In the genomic region with DNA sequence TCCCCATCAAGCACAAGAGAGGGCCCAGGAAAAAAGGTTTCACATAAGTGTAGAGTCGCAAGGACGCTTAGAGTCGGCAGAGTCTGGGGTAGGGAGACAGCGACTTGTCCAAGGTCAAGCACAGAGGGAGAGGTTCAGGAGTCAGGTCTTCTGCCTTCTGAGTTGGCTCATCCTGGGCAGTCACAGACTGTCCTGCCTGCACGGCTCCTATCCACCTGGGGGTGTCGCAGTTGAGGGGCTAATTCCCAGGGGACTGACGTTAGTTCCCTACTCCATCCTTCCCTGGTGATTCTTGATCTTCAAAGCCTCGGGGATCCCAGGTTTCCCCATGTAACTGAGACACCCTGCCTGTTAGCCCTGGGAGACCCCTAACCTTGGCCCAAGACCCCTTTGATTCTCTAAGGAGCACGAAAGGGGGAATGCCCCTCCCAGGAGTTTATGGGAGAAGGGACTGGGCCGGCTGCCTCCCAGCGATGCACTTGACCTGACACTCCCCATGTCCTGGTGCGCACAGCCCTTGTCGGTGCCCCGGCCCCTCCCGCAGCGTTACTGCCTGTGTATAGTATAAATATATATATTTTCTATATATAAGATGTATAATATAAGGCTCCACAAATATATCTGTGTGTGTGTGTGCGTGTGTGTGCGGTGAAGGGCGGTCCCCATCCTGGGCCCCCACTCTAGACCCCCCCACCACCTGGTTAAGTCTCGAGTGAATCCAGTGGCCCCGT, we compare ENCODE assay signal across 11 cellular contexts. TPM values are rescaled to one million over a fixed set of nuclear protein-coding genes. Genes with fewer than 3 reads are reported as not detected.
DNase-seq lines count a peak whose midpoint lies in the region; ATAC-seq and TF ChIP-seq lines count a peak whose summit lies in the region.
"Had no signal": no experiment of that assay in that cellular context is flagged by ENCODE, and none has a peak within 500 bp of the region (broad histone marks: within the 10 kb centered on the region; RNA-seq: fewer than 3 reads in every experiment).

No MANE protein-coding gene starts in this region.

- no peak overlapping the region for H2AFZ ChIP-seq in mammary epithelial cell (ENCODE audit: low read depth, low read length)

- no peaks in the 10 kb centered on the region for H3K9me3 ChIP-seq in mammary epithelial cell (replicated peaks; ENCODE audit: insufficient read depth, low read length)
- H3K9me3 ChIP-seq: esophagus squamous epithelium had no signal

- no peaks in the 10 kb centered on the region for H4K20me1 ChIP-seq in mammary epithelial cell (ENCODE audit: insufficient read depth, low read length)

- H3K4me1 Mint-ChIP-seq in MCF 10A (ENCODE audit: insufficient read depth, unreplicated experiment), result no peaks in the 10 kb centered on the region
- peaks cover 41% of the 10 kb centered on the region for H3K4me1 Mint-ChIP-seq in stimulated activated memory B cell treated with anti-CD40 and anti-IgM and Interleukin-4, amounts not matched to agents 10 μg/mL and 1 μg/mL and 100 μg/mL, for 72 hours
- H3K4me1 Mint-ChIP-seq in activated CD4-positive, alpha-beta T cell treated with anti-CD3 and anti-CD28 coated beads, Interleukin-2, amount 10 ng/mL, durations not matched to agents 24 days and 14 days, result peaks cover 13% of the 10 kb centered on the region

- no peak overlapping the region for H3K27ac ChIP-seq in mammary epithelial cell (ENCODE audit: insufficient read depth, low read depth, low read length)
- H3K27ac ChIP-seq: esophagus squamous epithelium had no signal

- WGBS in mammary epithelial cell (ENCODE audit: low coverage, missing lambda C conversion rate), result 85% methylated on average over 21 of the region's 21 CpGs

- no TSS peak for BruUV-seq in MCF 10A (replicated peaks; lab: Mats Ljungman, UMichigan)
- BruUV-seq in mammary epithelial cell (replicated peaks; lab: Mats Ljungman, UMichigan), result no TSS peak

- intact Hi-C loops in MCF 10A (cut with micrococcal nuclease), result no loop called here
- intact Hi-C loops in mammary epithelial cell (cut with micrococcal nuclease), result no loop called here
- intact Hi-C loops in activated CD4-positive, alpha-beta T cell treated with anti-CD3 and anti-CD28 coated beads, Interleukin-2, amount 10 ng/mL, durations not matched to agents 24 days and 14 days (cut with micrococcal nuclease), result no loop called here

- dilution Hi-C loops in mammary epithelial cell (cut with HindIII; ENCODE audit: low sequenced_read_pairs), result loop anchor here (5.0 kb wide), 3 partner anchors 37 to 93 kb away; no protein-coding TSS in a partner anchor

- peak overlapping the region; percentile 15 for H3K27ac Mint-ChIP-seq in MCF 10A (ENCODE audit: low read depth, unreplicated experiment)
- H3K27ac Mint-ChIP-seq in stimulated activated memory B cell treated with anti-CD40 and anti-IgM and Interleukin-4, amounts not matched to agents 10 μg/mL and 1 μg/mL and 100 μg/mL, for 72 hours, result peak overlapping the region; percentile 30
- H3K27ac Mint-ChIP-seq in activated CD4-positive, alpha-beta T cell treated with anti-CD3 and anti-CD28 coated beads, Interleukin-2, amount 10 ng/mL, durations not matched to agents 24 days and 14 days, result no peak overlapping the region

- in situ Hi-C loops in mammary epithelial cell (cut with MboI; ENCODE audit: low sequenced_read_pairs in 2 of 2), result no loop called here

- TF ChIP-seq CTCF in MCF 10A (IDR thresholded peaks at IDR 0.05; ENCODE audit: unreplicated experiment) (peak; percentile 10), mammary epithelial cell (conservative IDR thresholded peaks at IDR 0.05 in 1 of 2, IDR thresholded peaks at IDR 0.05 in 1 of 2; ENCODE audit: extremely low read depth in 1 of 2, insufficient read depth in 1 of 2, low read depth in 1 of 2, low read length in 2 of 2) (peak in 1 of 2 donors; percentile 2), fibroblast of pulmonary artery (IDR thresholded peaks at IDR 0.05; ENCODE audit: low read length, missing control alignments) (peak; percentile 35)

- CTCF ChIA-PET in MCF 10A (lab: Yijun Ruan, JAX), result no interaction called here
- CTCF ChIA-PET in mammary epithelial cell (lab: Charles Lee; ENCODE audit: low non-redundant PET), result no interaction called here

- H3K4me2 ChIP-seq in mammary epithelial cell (ENCODE audit: insufficient read depth, low read depth, low read length), result no peak overlapping the region

- H3K4me3 ChIP-seq in mammary epithelial cell (replicated peaks in 1 of 3; ENCODE audit: insufficient read depth in 1 of 3, low read depth in 2 of 3, low read length in 3 of 3) (no peak overlapping the region), fibroblast of pulmonary artery (replicated peaks; ENCODE audit: low read depth, low read length) (no peak overlapping the region)
- H3K4me3 ChIP-seq: esophagus squamous epithelium had no signal

- no peak overlapping the region for H3K9ac ChIP-seq in mammary epithelial cell (ENCODE audit: insufficient read depth, low read length)

- no peaks in the 10 kb centered on the region for H3K79me2 ChIP-seq in mammary epithelial cell (ENCODE audit: insufficient read depth, low read length)

- peak; percentile 23 for DNase-seq in MCF 10A (ENCODE audit: unreplicated experiment)
- no peak for DNase-seq in mammary epithelial cell
- DNase-seq in OCI-M1 (lab: John Stamatoyannopoulos, UW), result peak; percentile 20
- peak; percentile 45 for DNase-seq in fibroblast of pulmonary artery (ENCODE audit: low read depth)
- no peak for DNase-seq in DMS79 treated with DMSO at 0.1 percent for 48 hours (lab: John Stamatoyannopoulos, UW)
- DNase-seq in activated CD4-positive, alpha-beta T cell treated with anti-CD3 and anti-CD28 coated beads, Interleukin-2, amount 10 ng/mL, durations not matched to agents 24 days and 14 days, result no peak
- DNase-seq: activated T-cell treated with anti-CD3 and anti-CD28 coated beads, Interleukin-2, amount 50 U/mL, for 1 hour; DMS79; esophagus squamous epithelium had no signal

- H3K9me3 Mint-ChIP-seq in MCF 10A (ENCODE audit: unreplicated experiment), result no peaks in the 10 kb centered on the region
- no peaks in the 10 kb centered on the region for H3K9me3 Mint-ChIP-seq in stimulated activated memory B cell treated with anti-CD40 and anti-IgM and Interleukin-4, amounts not matched to agents 10 μg/mL and 1 μg/mL and 100 μg/mL, for 72 hours
- no peaks in the 10 kb centered on the region for H3K9me3 Mint-ChIP-seq in activated CD4-positive, alpha-beta T cell treated with anti-CD3 and anti-CD28 coated beads, Interleukin-2, amount 10 ng/mL, durations not matched to agents 24 days and 14 days

- H3K36me3 Mint-ChIP-seq in MCF 10A (ENCODE audit: insufficient read depth, unreplicated experiment), result no peaks in the 10 kb centered on the region
- no peaks in the 10 kb centered on the region for H3K36me3 Mint-ChIP-seq in stimulated activated memory B cell treated with anti-CD40 and anti-IgM and Interleukin-4, amounts not matched to agents 10 μg/mL and 1 μg/mL and 100 μg/mL, for 72 hours
- no peaks in the 10 kb centered on the region for H3K36me3 Mint-ChIP-seq in activated CD4-positive, alpha-beta T cell treated with anti-CD3 and anti-CD28 coated beads, Interleukin-2, amount 10 ng/mL, durations not matched to agents 24 days and 14 days (ENCODE audit: low read depth)

- no peaks in the 10 kb centered on the region for H3K36me3 ChIP-seq in mammary epithelial cell (ENCODE audit: insufficient read depth, low read length)

- no peak for ATAC-seq in stimulated activated memory B cell treated with anti-CD40 and anti-IgM and Interleukin-4, amounts not matched to agents 10 μg/mL and 1 μg/mL and 100 μg/mL, for 72 hours
- ATAC-seq in GM18909 (IDR thresholded peaks at IDR 0.05; ENCODE audit: poor library complexity, unreplicated experiment), result no peak

- POLR2A ChIA-PET in MCF 10A (lab: Yijun Ruan, JAX), result interaction anchor here (0.6 kb wide), 1 partner anchor 12 kb away, joined by 3 read pairs; no protein-coding TSS in a partner anchor

- no peaks in the 10 kb centered on the region for H3K27me3 Mint-ChIP-seq in MCF 10A (ENCODE audit: insufficient read depth, unreplicated experiment)
- no peaks in the 10 kb centered on the region for H3K27me3 Mint-ChIP-seq in stimulated activated memory B cell treated with anti-CD40 and anti-IgM and Interleukin-4, amounts not matched to agents 10 μg/mL and 1 μg/mL and 100 μg/mL, for 72 hours
- no peaks in the 10 kb centered on the region for H3K27me3 Mint-ChIP-seq in activated CD4-positive, alpha-beta T cell treated with anti-CD3 and anti-CD28 coated beads, Interleukin-2, amount 10 ng/mL, durations not matched to agents 24 days and 14 days

- no peak overlapping the region for H3K4me3 Mint-ChIP-seq in MCF 10A (ENCODE audit: unreplicated experiment)
- no peak overlapping the region for H3K4me3 Mint-ChIP-seq in stimulated activated memory B cell treated with anti-CD40 and anti-IgM and Interleukin-4, amounts not matched to agents 10 μg/mL and 1 μg/mL and 100 μg/mL, for 72 hours
- H3K4me3 Mint-ChIP-seq in activated CD4-positive, alpha-beta T cell treated with anti-CD3 and anti-CD28 coated beads, Interleukin-2, amount 10 ng/mL, durations not matched to agents 24 days and 14 days, result no peak overlapping the region

- no peaks in the 10 kb centered on the region for H3K27me3 ChIP-seq in mammary epithelial cell (ENCODE audit: insufficient read depth, low read length)
- H3K27me3 ChIP-seq: esophagus squamous epithelium had no signal

- H3K4me1 ChIP-seq in mammary epithelial cell (ENCODE audit: insufficient read depth, low read length), result peaks cover 5% of the 10 kb centered on the region

RNA-seq across cellular contexts. Expression of a gene that starts 14.7 kb away (rescaled TPM):
- total RNA-seq in MCF 10A (2022) (17.7 and 20.0 TPM in 2 replicates), mammary epithelial cell (10 to 100 TPM; 14.7 to 17.8 TPM)
- 16.0 TPM for polyA plus RNA-seq in mammary epithelial cell
- polyA minus RNA-seq in mammary epithelial cell, result 7.5 TPM
- 24.9 and 27.0 TPM in 2 replicates for total RNA-seq in activated CD4-positive, alpha-beta T cell treated with anti-CD3 and anti-CD28 coated beads, Interleukin-2, amount 10 ng/mL, durations not matched to agents 24 days and 14 days

RNA-seq across cellular contexts. Expression of a gene that starts 35.1 kb away (rescaled TPM):
- 0.25 and 0.35 TPM in 2 replicates for total RNA-seq in MCF 10A (2022)
- 1 to 10 TPM in 1 of 2 donors, under 1 TPM in 1; 0.89 to 1.5 TPM for total RNA-seq in mammary epithelial cell
- polyA plus RNA-seq in mammary epithelial cell, result 0.23 TPM
- not detected for polyA minus RNA-seq in mammary epithelial cell
- not detected in 2 replicates for total RNA-seq in activated CD4-positive, alpha-beta T cell treated with anti-CD3 and anti-CD28 coated beads, Interleukin-2, amount 10 ng/mL, durations not matched to agents 24 days and 14 days

Comparison
In these comparisons a context has a peak if more than half of its experiments do, and no peak if none do; other contexts are left out.
1. DNase-seq: peak in MCF 10A (single experiment), OCI-M1 (single experiment) and fibroblast of pulmonary artery (single experiment); none in mammary epithelial cell (single experiment), DMS79 treated with DMSO at 0.1 percent for 48 hours (single experiment) and activated CD4-positive, alpha-beta T cell treated with anti-CD3 and anti-CD28 coated beads, Interleukin-2, amount 10 ng/mL, durations not matched to agents 24 days and 14 days (single experiment).